In the genomic region with DNA sequence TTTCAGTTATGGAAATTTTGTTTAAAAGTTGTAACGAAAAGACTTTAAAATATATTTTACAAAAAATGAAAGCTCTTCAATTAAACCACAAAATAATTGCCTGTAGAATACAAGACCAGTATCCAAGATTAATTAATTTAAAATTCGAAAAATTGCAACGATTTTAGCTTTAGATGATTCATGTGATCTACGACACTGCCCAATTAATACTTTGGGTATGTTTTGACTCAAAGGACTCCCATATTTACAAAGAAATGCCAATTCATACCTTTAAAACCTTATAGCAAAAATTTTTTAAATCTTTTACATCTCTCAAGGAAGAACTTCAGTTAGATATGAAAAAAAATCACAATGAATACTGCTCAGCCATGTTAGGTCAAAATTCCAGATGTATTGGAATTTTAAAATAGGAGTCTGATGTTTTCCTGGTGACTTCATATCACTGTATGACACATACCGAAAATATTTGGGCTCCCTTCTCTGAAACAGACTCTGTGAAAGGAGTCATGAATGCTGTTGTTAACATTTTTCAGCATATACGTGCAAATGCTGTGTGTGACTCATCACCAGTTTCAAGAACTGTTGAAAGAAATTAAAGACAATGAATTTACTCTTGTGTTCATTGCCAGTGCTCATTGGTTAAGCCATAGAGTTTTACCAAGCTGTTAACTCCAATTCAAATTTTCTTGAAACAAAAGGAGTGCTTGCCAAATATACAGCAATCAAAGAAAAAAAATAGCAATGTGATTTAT, we compare ENCODE assay signal across 8 cellular contexts. TPM values are rescaled to one million over a fixed set of nuclear protein-coding genes. Genes with fewer than 3 reads are reported as not detected.
DNase-seq lines count a peak whose midpoint lies in the region; ATAC-seq lines count a peak whose summit lies in the region.

No MANE protein-coding gene starts in this region.

- H3K9me3 Mint-ChIP-seq in activated naive CD4-positive, alpha-beta T cell treated with anti-CD3 and anti-CD28 coated beads, Interleukin-2, amount 10 ng/mL, durations not matched to agents 7 days and 5 days = no peaks in the 10 kb centered on the region
- H3K9me3 Mint-ChIP-seq in effector memory CD8-positive, alpha-beta T cell = no peaks in the 10 kb centered on the region

- H3K27me3 Mint-ChIP-seq in activated naive CD4-positive, alpha-beta T cell treated with anti-CD3 and anti-CD28 coated beads, Interleukin-2, amount 10 ng/mL, durations not matched to agents 7 days and 5 days = no peaks in the 10 kb centered on the region
- no peaks in the 10 kb centered on the region for H3K27me3 Mint-ChIP-seq in effector memory CD8-positive, alpha-beta T cell

- no peak overlapping the region for H3K18ac ChIP-seq in mesenchymal stem cell (ENCODE audit: low read depth in 1 of 2, low read length in 2 of 2)

- H3K27ac Mint-ChIP-seq in activated naive CD4-positive, alpha-beta T cell treated with anti-CD3 and anti-CD28 coated beads, Interleukin-2, amount 10 ng/mL, durations not matched to agents 7 days and 5 days = peak overlapping the region; percentile 33
- no peak overlapping the region for H3K27ac Mint-ChIP-seq in effector memory CD8-positive, alpha-beta T cell

- H3K14ac ChIP-seq in mesenchymal stem cell (ENCODE audit: low read length in 2 of 2) = no peak overlapping the region

- H3K23ac ChIP-seq in mesenchymal stem cell (ENCODE audit: low read length in 2 of 2) = no peak overlapping the region

- H3K79me1 ChIP-seq in mesenchymal stem cell (replicated peaks; ENCODE audit: low read length, poor library complexity, severe bottlenecking) = no peaks in the 10 kb centered on the region

- H3K27me3 ChIP-seq in mesenchymal stem cell (ENCODE audit: control insufficient read depth in 1 of 2, insufficient read depth in 1 of 2, low read length in 2 of 2) = no peaks in the 10 kb centered on the region

- H2BK5ac ChIP-seq in mesenchymal stem cell (ENCODE audit: low read depth, low read length, poor library complexity, severe bottlenecking) = no peak overlapping the region

- H3K27ac ChIP-seq in mesenchymal stem cell (ENCODE audit: low read length, poor library complexity, severe bottlenecking) = peak overlapping the region; percentile 45

- H3K9me3 ChIP-seq in mesenchymal stem cell (ENCODE audit: control insufficient read depth, low read length) = no peaks in the 10 kb centered on the region

- no peak overlapping the region for H3K4me2 ChIP-seq in mesenchymal stem cell (ENCODE audit: low read length, poor library complexity, severe bottlenecking)

- intact Hi-C loops in posterior vena cava (cut with DNase I) = loop anchor here in 1 of 2 donors (5.0 kb wide), 1 partner anchor 1671 kb away; no protein-coding TSS in a partner anchor

- DNase-seq in activated naive CD4-positive, alpha-beta T cell treated with anti-CD3 and anti-CD28 coated beads, Interleukin-2, amount 10 ng/mL, durations not matched to agents 7 days and 5 days = no peak
- DNase-seq in activated naive CD4-positive, alpha-beta T cell treated with Interleukin-2 at 50 U/mL for 16 hours = no peak
- DNase-seq in HT1080 (ENCODE audit: low read depth) (peak; percentile 95), amniotic stem cell (lab: John Stamatoyannopoulos, UW) (peak; percentile 83), mesenchymal stem cell (peak; percentile 92), posterior vena cava (ENCODE audit: low spot score) (no peak)
- no peak for DNase-seq in effector memory CD8-positive, alpha-beta T cell

- no peak overlapping the region for H4K8ac ChIP-seq in mesenchymal stem cell (ENCODE audit: low read length)

- peak overlapping the region in 1 of 2 experiments; percentile 45 for H3K4me3 ChIP-seq in mesenchymal stem cell (ENCODE audit: insufficient read depth in 1 of 2, low read depth in 1 of 2, low read length in 2 of 2)

- H3K4me3 Mint-ChIP-seq in activated naive CD4-positive, alpha-beta T cell treated with anti-CD3 and anti-CD28 coated beads, Interleukin-2, amount 10 ng/mL, durations not matched to agents 7 days and 5 days = no peak overlapping the region
- no peak overlapping the region for H3K4me3 Mint-ChIP-seq in effector memory CD8-positive, alpha-beta T cell

- peaks cover 23% of the 10 kb centered on the region for H3K4me1 Mint-ChIP-seq in activated naive CD4-positive, alpha-beta T cell treated with anti-CD3 and anti-CD28 coated beads, Interleukin-2, amount 10 ng/mL, durations not matched to agents 7 days and 5 days
- H3K4me1 Mint-ChIP-seq in effector memory CD8-positive, alpha-beta T cell (ENCODE audit: low read depth in 2 of 2) = peaks cover 0 to 6% of the 10 kb centered on the region in 2 donors

- H2BK120ac ChIP-seq in mesenchymal stem cell (ENCODE audit: low read depth, low read length) = no peak overlapping the region

- H2AK5ac ChIP-seq in mesenchymal stem cell (ENCODE audit: low read length, severe bottlenecking) = no peak overlapping the region

- peaks cover 10% of the 10 kb centered on the region for H3K36me3 Mint-ChIP-seq in activated naive CD4-positive, alpha-beta T cell treated with anti-CD3 and anti-CD28 coated beads, Interleukin-2, amount 10 ng/mL, durations not matched to agents 7 days and 5 days
- no peaks in the 10 kb centered on the region for H3K36me3 Mint-ChIP-seq in effector memory CD8-positive, alpha-beta T cell (ENCODE audit: insufficient read depth)

- CTCF ChIA-PET in activated naive CD4-positive, alpha-beta T cell treated with anti-CD3 and anti-CD28 coated beads, Interleukin-2, amount 10 ng/mL, durations not matched to agents 7 days and 5 days (lab: Charles Lee) = no interaction called here

- H3K36me3 ChIP-seq in mesenchymal stem cell (ENCODE audit: control insufficient read depth in 1 of 2, insufficient read depth in 2 of 2, low read depth in 1 of 2, low read length in 2 of 2) = no peaks in the 10 kb centered on the region

- H3K4ac ChIP-seq in mesenchymal stem cell (ENCODE audit: low read depth in 1 of 2, low read length in 2 of 2) = no peak overlapping the region

- no peak overlapping the region for H2BK12ac ChIP-seq in mesenchymal stem cell (ENCODE audit: low read length in 2 of 2)

- no peak overlapping the region for H4K91ac ChIP-seq in mesenchymal stem cell (ENCODE audit: low read length)

- peak overlapping the region; percentile 88 for H3K9ac ChIP-seq in mesenchymal stem cell (ENCODE audit: low read length)

- WGBS in mesenchymal stem cell = 20% methylated on average over 4 of the region's 6 CpGs

- H2BK15ac ChIP-seq in mesenchymal stem cell (ENCODE audit: low read depth, poor library complexity, severe bottlenecking) = no peak overlapping the region

- no peak for ATAC-seq in HG02973 (IDR thresholded peaks at IDR 0.05; ENCODE audit: unreplicated experiment)
- ATAC-seq in effector memory CD8-positive, alpha-beta T cell (replicated peaks) = no peak

- H2AFZ ChIP-seq in mesenchymal stem cell (ENCODE audit: low read depth, low read length) = no peak overlapping the region

- no peaks in the 10 kb centered on the region for H3K4me1 ChIP-seq in mesenchymal stem cell (ENCODE audit: control insufficient read depth, insufficient read depth, low read depth, low read length)

RNA-seq across cellular contexts. Expression of a gene that starts 13.8 kb away (rescaled TPM):
- total RNA-seq in HT1080 (2014; rRNA removed; shearing (Covaris generic)) = 325 and 334 TPM in 2 replicates
- 344 and 378 TPM in 2 replicates for polyA plus RNA-seq in HT1080 (2015; cell fraction: cytosol; rRNA removed)
- polyA plus RNA-seq in HT1080 (2015; cell fraction: nucleus; rRNA removed) = 147 and 154 TPM in 2 replicates
- polyA plus RNA-seq in mesenchymal stem cell (2013, experiment 1 of 2) = 63.7 TPM
- polyA plus RNA-seq in mesenchymal stem cell (2013, experiment 2 of 2) = 65.0 TPM
- total RNA-seq in posterior vena cava = 10 to 100 TPM; 47.0 to 79.0 TPM

Comparison
In these comparisons a context has a peak if more than half of its experiments do, and no peak if none do; other contexts are left out.
1. DNase-seq: peak in HT1080 (single experiment), amniotic stem cell (single experiment) and mesenchymal stem cell (single experiment); none in activated naive CD4-positive, alpha-beta T cell treated with anti-CD3 and anti-CD28 coated beads, Interleukin-2, amount 10 ng/mL, durations not matched to agents 7 days and 5 days (single experiment), activated naive CD4-positive, alpha-beta T cell treated with Interleukin-2 at 50 U/mL for 16 hours (single experiment), posterior vena cava (single experiment) and effector memory CD8-positive, alpha-beta T cell (0 of 3).